Comparison of ENCODE assay signal across 8 cellular contexts in genomic region chr6:3455490-3456394, GRCh38. TPM values are rescaled to one million over a fixed set of nuclear protein-coding genes. Genes with fewer than 3 reads are reported as not detected.
DNase-seq lines count a peak whose midpoint lies in the region; ATAC-seq and TF ChIP-seq lines count a peak whose summit lies in the region.

No MANE protein-coding gene starts in this region.

- H3K27ac Mint-ChIP-seq in WTC11: no peak overlapping the region
- H3K27ac Mint-ChIP-seq in progenitor cell of endocrine pancreas: no peak overlapping the region
- H3K27ac Mint-ChIP-seq in chondrocyte (ENCODE audit: unreplicated experiment): no peak overlapping the region

- no peak for ATAC-seq in activated T-cell treated with anti-CD3 and anti-CD28 coated beads, Interleukin-2, amount 50 U/mL, for 4 hours
- no peak for ATAC-seq in WTC11

- TF ChIP-seq CTCF in WTC11 (IDR thresholded peaks at IDR 0.05) (no peak), progenitor cell of endocrine pancreas (IDR thresholded peaks at IDR 0.05; ENCODE audit: unreplicated experiment) (peak; percentile 18), chondrocyte (IDR thresholded peaks at IDR 0.05) (no peak)

- peaks cover 17% of the 10 kb centered on the region for H3K27me3 Mint-ChIP-seq in activated T-cell treated with anti-CD3 and anti-CD28 coated beads, Interleukin-2, amount 50 U/mL, for 4 hours (ENCODE audit: low read depth)
- H3K27me3 Mint-ChIP-seq in WTC11 (ENCODE audit: low read depth) (peaks cover 5% of the 10 kb centered on the region; the same call in 1 of the 2 replicates), progenitor cell of endocrine pancreas (no peaks in the 10 kb centered on the region), chondrocyte (ENCODE audit: low read depth) (no peaks in the 10 kb centered on the region)

- H3K36me3 Mint-ChIP-seq in activated T-cell treated with anti-CD3 and anti-CD28 coated beads, Interleukin-2, amount 50 U/mL, for 4 hours (ENCODE audit: insufficient read depth): no peaks in the 10 kb centered on the region
- H3K36me3 Mint-ChIP-seq in WTC11: peaks cover 6% of the 10 kb centered on the region
- H3K36me3 Mint-ChIP-seq in progenitor cell of endocrine pancreas (ENCODE audit: insufficient read depth): no peaks in the 10 kb centered on the region
- H3K36me3 Mint-ChIP-seq in chondrocyte (ENCODE audit: low read depth): no peaks in the 10 kb centered on the region

- H3K4me1 Mint-ChIP-seq in activated T-cell treated with anti-CD3 and anti-CD28 coated beads, Interleukin-2, amount 50 U/mL, for 4 hours (ENCODE audit: low read depth): peaks cover 10% of the 10 kb centered on the region
- H3K4me1 Mint-ChIP-seq in WTC11: peaks cover 45% of the 10 kb centered on the region
- H3K4me1 Mint-ChIP-seq in progenitor cell of endocrine pancreas (ENCODE audit: low read depth): peaks cover 22% of the 10 kb centered on the region
- peaks cover 18% of the 10 kb centered on the region for H3K4me1 Mint-ChIP-seq in chondrocyte (ENCODE audit: low read depth)

- H3K9me3 Mint-ChIP-seq in activated T-cell treated with anti-CD3 and anti-CD28 coated beads, Interleukin-2, amount 50 U/mL, for 4 hours: no peaks in the 10 kb centered on the region
- H3K9me3 Mint-ChIP-seq in WTC11 (no peaks in the 10 kb centered on the region), progenitor cell of endocrine pancreas (ENCODE audit: low read depth) (no peaks in the 10 kb centered on the region), chondrocyte (ENCODE audit: low read depth) (no peaks in the 10 kb centered on the region)

- H3K4me3 Mint-ChIP-seq in activated T-cell treated with anti-CD3 and anti-CD28 coated beads, Interleukin-2, amount 50 U/mL, for 4 hours: no peak overlapping the region
- H3K4me3 Mint-ChIP-seq in WTC11 (no peak overlapping the region), progenitor cell of endocrine pancreas (ENCODE audit: low read depth) (no peak overlapping the region), chondrocyte (ENCODE audit: unreplicated experiment) (no peak overlapping the region)

- DNase-seq in activated T-cell treated with anti-CD3 and anti-CD28 coated beads for 48 hours (ENCODE audit: low read depth): peak; percentile 9
- no peak for DNase-seq in activated T-cell treated with anti-CD3 and anti-CD28 coated beads, Interleukin-2, amount 50 U/mL, for 4 hours
- DNase-seq in WTC11 (ENCODE audit: low spot score): peak; percentile 44
- DNase-seq in globus pallidus (ENCODE audit: low spot score): peak; percentile 65
- peak; percentile 30 for DNase-seq in progenitor cell of endocrine pancreas (ENCODE audit: low spot score, unreplicated experiment)
- no peak for DNase-seq in NCI-H2227 treated with DMSO at 0.1 percent for 48 hours (lab: John Stamatoyannopoulos, UW)
- no peak for DNase-seq in chondrocyte (ENCODE audit: low spot score)
- DNase-seq in H4 (ENCODE audit: low spot score): no peak

- CTCF ChIA-PET in WTC11 (lab: Charles Lee): interaction anchor here (0.8 to 1.9 kb wide), 3 partner anchors 30 to 286 kb away, joined by 3 to 6 read pairs (median 5); no protein-coding TSS in a partner anchor

- POLR2A ChIA-PET in WTC11 (lab: Charles Lee): interaction anchor here (1.1 kb wide), 1 partner anchor 41 kb away, joined by 3 read pairs; no protein-coding TSS in a partner anchor

TF ChIP-seq in WTC11, 78 proteins besides CTCF, POLR2A, EP300 and RAD21 (continues in another document):
- TF ChIP-seq ESRRA (CRISPR knock-in tag; IDR thresholded peaks at IDR 0.05; ENCODE audit: borderline replicate concordance): peak; percentile 49; the same call in 1 of the 2 replicates
- no peak for TF ChIP-seq CDX4 (CRISPR knock-in tag; IDR thresholded peaks at IDR 0.05; ENCODE audit: borderline replicate concordance)
- no peak for TF ChIP-seq TP53 (CRISPR knock-in tag; IDR thresholded peaks at IDR 0.05)
- TF ChIP-seq JAZF1 (CRISPR knock-in tag; IDR thresholded peaks at IDR 0.05): no peak
- TF ChIP-seq RELA (CRISPR knock-in tag; IDR thresholded peaks at IDR 0.05; ENCODE audit: borderline replicate concordance): peak; percentile 84; the same call in 1 of the 2 replicates
- no peak for TF ChIP-seq MLX (CRISPR knock-in tag; IDR thresholded peaks at IDR 0.05)
- TF ChIP-seq PRDM15 (CRISPR knock-in tag; IDR thresholded peaks at IDR 0.05): no peak
- no peak for TF ChIP-seq GABPB1 (CRISPR knock-in tag; IDR thresholded peaks at IDR 0.05)
- TF ChIP-seq HMGXB4 (CRISPR knock-in tag; IDR thresholded peaks at IDR 0.05): no peak
- TF ChIP-seq MAX (CRISPR knock-in tag; IDR thresholded peaks at IDR 0.05): peak; percentile 36; the same call in 1 of the 2 replicates
- no peak for TF ChIP-seq ATF6 (CRISPR knock-in tag; IDR thresholded peaks at IDR 0.05)
- TF ChIP-seq NFE2L1 (CRISPR knock-in tag; IDR thresholded peaks at IDR 0.05): no peak
- peak; percentile 54; the same call in 1 of the 2 replicates for TF ChIP-seq ETV6 (CRISPR knock-in tag; IDR thresholded peaks at IDR 0.05)

RNA-seq across cellular contexts. Expression of gene SLC22A23, which starts 1.1 kb away (rescaled TPM):
- 1 to 10 TPM in 1 of 3 donors, under 1 TPM in 2; 0.50 to 1.2 (median 0.54) TPM for total RNA-seq in activated T-cell treated with anti-CD3 and anti-CD28 coated beads, Interleukin-2, amount 50 U/mL, for 4 hours
- total RNA-seq in WTC11 (2021) (33.6 to 38.2 TPM (median 33.8 TPM) in 3 replicates), progenitor cell of endocrine pancreas (17.1 and 19.4 TPM in 2 replicates), chondrocyte (10.9 to 36.4 TPM (median 35.8 TPM) in 3 replicates)
- total RNA-seq in H4 (2014; rRNA removed; shearing (Covaris generic)): 1.9 and 2.6 TPM in 2 replicates

Comparison
In these comparisons a context has a peak if more than half of its experiments do, and no peak if none do; other contexts are left out.
1. DNase-seq: peak in activated T-cell treated with anti-CD3 and anti-CD28 coated beads for 48 hours (single experiment), WTC11 (single experiment), globus pallidus (single experiment) and progenitor cell of endocrine pancreas (single experiment); none in activated T-cell treated with anti-CD3 and anti-CD28 coated beads, Interleukin-2, amount 50 U/mL, for 4 hours (single experiment), NCI-H2227 treated with DMSO at 0.1 percent for 48 hours (single experiment), chondrocyte (single experiment) and H4 (single experiment).